8 cellular contexts compared by ENCODE assay signal in genomic region chr1:37475380-37476086, GRCh38. TPM values are rescaled to one million over a fixed set of nuclear protein-coding genes. Genes with fewer than 3 reads are reported as not detected.
DNase-seq lines count a peak whose midpoint lies in the region; ATAC-seq and TF ChIP-seq lines count a peak whose summit lies in the region.

No MANE protein-coding gene starts in this region.

- POLR2A ChIA-PET in SK-N-SH (lab: Yijun Ruan, JAX), result interaction anchor here (3.7 kb wide), 1 partner anchor 10 kb away, joined by 16 read pairs; no protein-coding TSS in a partner anchor

- H3K4me2 ChIP-seq in SK-N-SH, result peak overlapping the region; percentile 96

- peaks cover 40% of the 10 kb centered on the region for H3K36me3 Mint-ChIP-seq in activated T-cell treated with anti-CD3 and anti-CD28 coated beads, Interleukin-2, amount 50 U/mL, for 4 hours (ENCODE audit: insufficient read depth)

- ATAC-seq in SK-N-SH treated with all-trans-retinoic acid at 6 μM for 48 hours, result no peak
- ATAC-seq in activated T-cell treated with anti-CD3 and anti-CD28 coated beads, Interleukin-2, amount 50 U/mL, for 4 hours, result no peak
- no peak for ATAC-seq in GM18520 (IDR thresholded peaks at IDR 0.05; ENCODE audit: unreplicated experiment)
- no peak for ATAC-seq in GM19397 (IDR thresholded peaks at IDR 0.05; ENCODE audit: unreplicated experiment)

- no peaks in the 10 kb centered on the region for H3K27me3 Mint-ChIP-seq in activated T-cell treated with anti-CD3 and anti-CD28 coated beads, Interleukin-2, amount 50 U/mL, for 4 hours (ENCODE audit: low read depth)

- H2AFZ ChIP-seq in SK-N-SH (ENCODE audit: low read depth), result no peak overlapping the region

- H3K9me3 ChIP-seq in SK-N-SH (no peaks in the 10 kb centered on the region), subcutaneous abdominal adipose tissue (ENCODE audit: control insufficient read depth in 5 of 5, low read length in 5 of 5) (peaks cover 0 to 3% (median 0%) of the 10 kb centered on the region in 5 donors)

- no peaks in the 10 kb centered on the region for H4K20me1 ChIP-seq in SK-N-SH (ENCODE audit: insufficient read depth)

- peak overlapping the region; percentile 81; the same call in 1 of the 2 replicates for H3K9ac ChIP-seq in SK-N-SH
- H3K9ac ChIP-seq in subcutaneous abdominal adipose tissue (ENCODE audit: low read length in 5 of 5), result peak overlapping the region; percentile 77 to 92 (median 90)

- H3K36me3 ChIP-seq in SK-N-SH (replicated peaks in 1 of 2; ENCODE audit: control insufficient read depth in 1 of 2, insufficient read depth in 2 of 2, low read length in 1 of 2), result peaks cover 0 to 16% of the 10 kb centered on the region in 2 experiments
- H3K36me3 ChIP-seq in subcutaneous abdominal adipose tissue (ENCODE audit: control insufficient read depth in 5 of 5, insufficient read depth in 5 of 5, low read length in 5 of 5), result peaks cover 0 to 31% (median 22%) of the 10 kb centered on the region in 5 donors

- H3K4me1 ChIP-seq in SK-N-SH (ENCODE audit: control insufficient read depth in 1 of 2, insufficient read depth in 2 of 2, low read depth in 1 of 2, low read length in 1 of 2), result peaks cover 70 to 78% of the 10 kb centered on the region in 2 experiments
- peaks cover 46 to 91% (median 85%) of the 10 kb centered on the region in 5 donors for H3K4me1 ChIP-seq in subcutaneous abdominal adipose tissue (ENCODE audit: control insufficient read depth in 5 of 5, insufficient read depth in 5 of 5, low read length in 5 of 5)

- no peaks in the 10 kb centered on the region for H3K9me3 Mint-ChIP-seq in activated T-cell treated with anti-CD3 and anti-CD28 coated beads, Interleukin-2, amount 50 U/mL, for 4 hours

- CTCF ChIA-PET in SK-N-SH (lab: Yijun Ruan, JAX), result interaction anchor here (0.8 to 18.1 kb wide), 9 partner anchors 8 to 959 kb away, joined by 3 to 170 read pairs (median 3); partner anchors contain the start of gene MEAF6

- no peaks in the 10 kb centered on the region for H3K9me2 ChIP-seq in SK-N-SH

- H3F3A ChIP-seq in SK-N-SH (replicated peaks; ENCODE audit: insufficient read depth), result peaks cover 35% of the 10 kb centered on the region

- H3K4me3 ChIP-seq in SK-N-SH (ENCODE audit: low read depth in 2 of 2, low read length in 1 of 2) (peak overlapping the region; percentile 82 to 94), subcutaneous abdominal adipose tissue (ENCODE audit: low read depth in 1 of 5, low read length in 5 of 5) (peak overlapping the region; percentile 82 to 94 (median 90))

- no peaks in the 10 kb centered on the region for H3K27me3 ChIP-seq in SK-N-SH (ENCODE audit: insufficient read depth)
- H3K27me3 ChIP-seq in subcutaneous abdominal adipose tissue (ENCODE audit: control insufficient read depth in 5 of 5, insufficient read depth in 4 of 5, low read length in 5 of 5), result peaks cover 0 to 3% (median 0%) of the 10 kb centered on the region in 5 donors

- peaks cover 73% of the 10 kb centered on the region for H3K79me2 ChIP-seq in SK-N-SH (ENCODE audit: insufficient read depth)

- TF ChIP-seq EP300 in SK-N-SH (IDR thresholded peaks at IDR 0.05; ENCODE audit: borderline replicate concordance in 1 of 2, low read depth in 1 of 2, low read length in 1 of 2), result no peak

- H3K27ac ChIP-seq in SK-N-SH (ENCODE audit: low read depth in 2 of 2, low read length in 1 of 2) (peak overlapping the region; percentile 92 to 96), subcutaneous abdominal adipose tissue (ENCODE audit: low read depth, low read length) (peak overlapping the region; percentile 98)

- TF ChIP-seq RAD21 in SK-N-SH (IDR thresholded peaks at IDR 0.05; ENCODE audit: low read length), result no peak

- TF ChIP-seq CTCF in SK-N-SH (IDR thresholded peaks at IDR 0.05), result no peak

- peak overlapping the region; percentile 97 for H3K4me3 Mint-ChIP-seq in activated T-cell treated with anti-CD3 and anti-CD28 coated beads, Interleukin-2, amount 50 U/mL, for 4 hours

- DNase-seq in SK-N-SH, result no peak
- no peak for DNase-seq in activated T-cell treated with anti-CD3 and anti-CD28 coated beads, Interleukin-2, amount 50 U/mL, for 4 hours
- peak; percentile 7 for DNase-seq in iPS-NIHi7 (ENCODE audit: extremely low spot score)
- no peak for DNase-seq in NOMO-1 treated with DMSO at 0.1 percent for 48 hours (lab: John Stamatoyannopoulos, UW; ENCODE audit: unreplicated experiment)

- peaks cover 46% of the 10 kb centered on the region for H3K4me1 Mint-ChIP-seq in activated T-cell treated with anti-CD3 and anti-CD28 coated beads, Interleukin-2, amount 50 U/mL, for 4 hours (ENCODE audit: low read depth)

- 95% methylated on average over 23 of the region's 24 CpGs for WGBS in SK-N-SH (ENCODE audit: low lambda C conversion rate)

TF ChIP-seq in SK-N-SH, 30 proteins besides CTCF, POLR2A, EP300 and RAD21 (continues in another document):
- TF ChIP-seq NRF1 (IDR thresholded peaks at IDR 0.05; ENCODE audit: low read depth, low read length), result no peak
- no peak for TF ChIP-seq REST (IDR thresholded peaks at IDR 0.05; ENCODE audit: low read depth, low read length)
- no peak for TF ChIP-seq MEF2A (IDR thresholded peaks at IDR 0.05; ENCODE audit: borderline replicate concordance, low read depth)

TF ChIP-seq in SK-N-SH treated with all-trans-retinoic acid at 6 μM for 48 hours, 23 proteins besides CTCF, POLR2A, EP300 and RAD21 (continues in another document):
- TF ChIP-seq POU6F1 (CRISPR knock-in tag; IDR thresholded peaks at IDR 0.05; ENCODE audit: borderline replicate concordance, low read depth) (no peak), OSR1 (CRISPR knock-in tag; IDR thresholded peaks at IDR 0.05) (no peak), ZFP3 (CRISPR knock-in tag; IDR thresholded peaks at IDR 0.05) (no peak), ZNF8 (CRISPR knock-in tag; IDR thresholded peaks at IDR 0.05) (no peak), CSDC2 (CRISPR knock-in tag; IDR thresholded peaks at IDR 0.05) (no peak), TOX (CRISPR knock-in tag; IDR thresholded peaks at IDR 0.05; ENCODE audit: borderline replicate concordance) (no peak), CSRNP3 (CRISPR knock-in tag; IDR thresholded peaks at IDR 0.05) (no peak), ZNF565 (CRISPR knock-in tag; conservative IDR thresholded peaks at IDR 0.05; ENCODE audit: low read depth) (no peak), ZFP30 (CRISPR knock-in tag; IDR thresholded peaks at IDR 0.05) (no peak), ISL1 (CRISPR knock-in tag; IDR thresholded peaks at IDR 0.05) (no peak), ZC3H10 (CRISPR knock-in tag; IDR thresholded peaks at IDR 0.05) (no peak), PATZ1 (CRISPR knock-in tag; IDR thresholded peaks at IDR 0.05; ENCODE audit: borderline replicate concordance) (no peak), TCF4 (CRISPR knock-in tag; IDR thresholded peaks at IDR 0.05; ENCODE audit: borderline replicate concordance) (no peak), ESRRG (CRISPR knock-in tag; IDR thresholded peaks at IDR 0.05) (no peak), GLIS3 (CRISPR knock-in tag; IDR thresholded peaks at IDR 0.05) (no peak)

RNA-seq across cellular contexts. Expression of gene ZC3H12A, which starts 1.2 kb away (rescaled TPM):
- 7.4 and 8.9 TPM in 2 replicates for polyA plus RNA-seq in SK-N-SH (2012; rRNA removed)
- polyA plus RNA-seq in SK-N-SH (2012; cell fraction: cytosol; rRNA removed), result 3.4 and 4.3 TPM in 2 replicates
- 24.6 and 24.8 TPM in 2 replicates for polyA plus RNA-seq in SK-N-SH (2012; cell fraction: nucleus; rRNA removed)
- 10 to 100 TPM; 48.7 to 64.8 (median 59.8) TPM for total RNA-seq in activated T-cell treated with anti-CD3 and anti-CD28 coated beads, Interleukin-2, amount 50 U/mL, for 4 hours

RNA-seq across cellular contexts. Expression of gene MEAF6, which starts 39.0 kb away (rescaled TPM):
- 47.2 and 60.5 TPM in 2 replicates for polyA plus RNA-seq in SK-N-SH (2012; rRNA removed)
- 69.0 and 74.2 TPM in 2 replicates for polyA plus RNA-seq in SK-N-SH (2012; cell fraction: cytosol; rRNA removed)
- 25.1 and 39.1 TPM in 2 replicates for polyA plus RNA-seq in SK-N-SH (2012; cell fraction: nucleus; rRNA removed)
- total RNA-seq in activated T-cell treated with anti-CD3 and anti-CD28 coated beads, Interleukin-2, amount 50 U/mL, for 4 hours, result 100 to 1,000 TPM in 1 of 3 donors, 10 to 100 TPM in 2; 87.2 to 104 (median 95.6) TPM
